In genomic region chr17:1487939-1488825, GRCh38 we compare ENCODE assay signal across 8 cellular contexts. TPM values are rescaled to one million over a fixed set of nuclear protein-coding genes. Genes with fewer than 3 reads are reported as not detected.
DNase-seq lines count a peak whose midpoint lies in the region; ATAC-seq, FAIRE-seq and TF ChIP-seq lines count a peak whose summit lies in the region.

No MANE protein-coding gene starts in this region.

- FAIRE-seq in GM12891 (lab: Jason Lieb, UNC), result peak; percentile 94

- H3K27me3 ChIP-seq in HL-60 (ENCODE audit: insufficient read depth, poor library complexity, severe bottlenecking) (peaks cover 10% of the 10 kb centered on the region), left ventricle myocardium inferior (ENCODE audit: low read depth) (no peaks in the 10 kb centered on the region), upper lobe of left lung (no peaks in the 10 kb centered on the region)

- peaks cover 3% of the 10 kb centered on the region for H3K36me3 Mint-ChIP-seq in T-cell

- H3K27ac ChIP-seq in HL-60 (replicated peaks) (no peak overlapping the region), left ventricle myocardium inferior (replicated peaks) (peak overlapping the region; percentile 98), upper lobe of left lung (peak overlapping the region; percentile 91 to 98 (median 96))

- DNase-seq in GM12891 (ENCODE audit: insufficient read length, low spot score) (peak; percentile 70), HL-60 (ENCODE audit: low read depth in 1 of 2, low spot score in 1 of 2) (no peak), T-cell (peak in 33 of 34 experiments; percentile 26 to 75 (median 54)), anterior cingulate cortex (lab: John Stamatoyannopoulos, UW) (peak in 53 of 58 donors; percentile 18 to 82 (median 62)), left ventricle myocardium inferior (peak; percentile 90), pons (ENCODE audit: low spot score) (peak; percentile 53), upper lobe of left lung (peak; percentile 90 to 97), SKM-1 (lab: John Stamatoyannopoulos, UW; ENCODE audit: unreplicated experiment) (no peak)

- no peaks in the 10 kb centered on the region for H3K9me3 Mint-ChIP-seq in T-cell

- TF ChIP-seq CTCF in HL-60 (IDR thresholded peaks at IDR 0.05; ENCODE audit: insufficient read depth, low read length) (no peak), left ventricle myocardium inferior (IDR thresholded peaks at IDR 0.05; ENCODE audit: borderline replicate concordance) (peak; percentile 28), upper lobe of left lung (IDR thresholded peaks at IDR 0.05) (peak in 2 of 6 experiments; percentile 42 to 48)

- no peaks in the 10 kb centered on the region for H3K27me3 Mint-ChIP-seq in T-cell

- POLR2A ChIA-PET in T-cell (lab: Charles Lee), result no interaction called here

- CTCF ChIA-PET in T-cell (lab: Charles Lee), result interaction anchor here in 1 of 2 donors (1.2 kb wide), 2 partner anchors 27 to 123 kb away, joined by 3 to 6 read pairs; no protein-coding TSS in a partner anchor

- H3K4me3 Mint-ChIP-seq in T-cell, result peak overlapping the region; percentile 79 to 81 (median 79)

- peaks cover 12% of the 10 kb centered on the region for H3K36me3 ChIP-seq in left ventricle myocardium inferior
- H3K36me3 ChIP-seq in upper lobe of left lung, result peaks cover 2 to 10% (median 3%) of the 10 kb centered on the region in 4 donors

- TF ChIP-seq POLR2A in GM12891 (IDR thresholded peaks at IDR 0.05; ENCODE audit: low read depth, low read length), result no peak
- peak; percentile 36 to 73 (median 50) for TF ChIP-seq POLR2A in upper lobe of left lung (IDR thresholded peaks at IDR 0.05)

- peak in 1 of 4 donors; percentile 41 for TF ChIP-seq EP300 in upper lobe of left lung (IDR thresholded peaks at IDR 0.05)

- intact Hi-C loops in left ventricle myocardium inferior (cut with micrococcal nuclease), result no loop called here

- H3K4me1 ChIP-seq in left ventricle myocardium inferior, result peaks cover 94% of the 10 kb centered on the region
- peaks cover 51 to 86% (median 70%) of the 10 kb centered on the region in 4 donors for H3K4me1 ChIP-seq in upper lobe of left lung

- ATAC-seq in T-cell (replicated peaks in 1 of 4) (peak; percentile 31 to 51 (median 40)), upper lobe of left lung (ENCODE audit: low FRiP score in 2 of 2) (peak; percentile 77 to 86)

- H3K4me3 ChIP-seq in HL-60 (replicated peaks; ENCODE audit: insufficient read depth, low read length) (peak overlapping the region; percentile 12), left ventricle myocardium inferior (peak overlapping the region; percentile 84), upper lobe of left lung (peak overlapping the region; percentile 43 to 84 (median 65))

- peaks cover 30 to 43% (median 34%) of the 10 kb centered on the region in 3 donors for H3K4me1 Mint-ChIP-seq in T-cell

- WGBS in upper lobe of left lung, 2 donors, result 3 to 5% methylated on average over 16 to 28 of the region's 72 CpGs

- H3K9me3 ChIP-seq in left ventricle myocardium inferior (replicated peaks), result no peaks in the 10 kb centered on the region
- H3K9me3 ChIP-seq in upper lobe of left lung, result no peaks in the 10 kb centered on the region

- H3K27ac Mint-ChIP-seq in T-cell, result peak overlapping the region; percentile 69 to 84

TF ChIP-seq in GM12891, 5 proteins besides CTCF, POLR2A, EP300 and RAD21:
- TF ChIP-seq TAF1 (IDR thresholded peaks at IDR 0.05; ENCODE audit: low read depth, low read length) (no peak), SPI1 (IDR thresholded peaks at IDR 0.05; ENCODE audit: low read depth, low read length) (no peak), POU2F2 (IDR thresholded peaks at IDR 0.05; ENCODE audit: low read depth, low read length) (no peak), PAX5 (IDR thresholded peaks at IDR 0.05; ENCODE audit: insufficient read depth, low read length, severe bottlenecking) (no peak), POLR2AphosphoS5 (IDR thresholded peaks at IDR 0.05; ENCODE audit: low read depth, low read length) (no peak)

RNA-seq across cellular contexts. Expression of gene MYO1C, which starts 4.3 kb away (rescaled TPM):
- 50.6 TPM for polyA plus RNA-seq in GM12891 (2012; ENCODE audit: low read depth, missing spikeins)
- total RNA-seq in T-cell (10 to 100 TPM; 18.0 to 41.5 (median 31.2) TPM), left ventricle myocardium inferior (150 TPM), upper lobe of left lung (100 to 1,000 TPM; 186 to 358 (median 266) TPM)

RNA-seq across cellular contexts. Expression of gene INPP5K, which starts 28.2 kb away (rescaled TPM):
- polyA plus RNA-seq in GM12891 (2012; ENCODE audit: low read depth, missing spikeins), result 14.0 TPM
- total RNA-seq in T-cell (100 to 1,000 TPM in 2 of 5 donors, 10 to 100 TPM in 3; 91.1 to 184 (median 97.0) TPM), left ventricle myocardium inferior (35.2 TPM), upper lobe of left lung (100 to 1,000 TPM in 2 of 6 donors, 10 to 100 TPM in 4; 60.9 to 155 (median 84.6) TPM)

RNA-seq across cellular contexts. Expression of gene CRK, which starts 32.1 kb away (rescaled TPM):
- polyA plus RNA-seq in GM12891 (2012; ENCODE audit: low read depth, missing spikeins), result 4.2 TPM
- total RNA-seq in T-cell (10 to 100 TPM; 18.0 to 26.8 (median 22.6) TPM), left ventricle myocardium inferior (37.5 TPM), upper lobe of left lung (100 to 1,000 TPM in 1 of 6 donors, 10 to 100 TPM in 5; 37.7 to 121 (median 65.8) TPM)

Comparison
In these comparisons a context has a peak if more than half of its experiments do, and no peak if none do; other contexts are left out.
1. DNase-seq: peak in GM12891 (single experiment), T-cell (33 of 34), anterior cingulate cortex (53 of 58), left ventricle myocardium inferior (single experiment), pons (single experiment) and upper lobe of left lung (2 of 2); none in HL-60 (0 of 2) and SKM-1 (single experiment).
2. H3K4me3 ChIP-seq: peak in every context shown above with its lines; median percentile 84 in left ventricle myocardium inferior; 65 in upper lobe of left lung; 12 in HL-60.